In genomic region chr4:41465135-41465761, GRCh38 we compare ENCODE assay signal across 23 cellular contexts.
"Had no signal": no experiment of that assay in that cellular context is flagged by ENCODE, and none has a peak within 500 bp of the region (broad histone marks: within the 10 kb centered on the region; RNA-seq: fewer than 3 reads in every experiment).

No MANE protein-coding gene starts in this region.

- H3K27me3 ChIP-seq: ascending aorta, heart left ventricle, right lobe of liver, testis, transverse colon had no signal

- DNase-seq: activated CD4-positive, alpha-beta T cell treated with anti-CD3 and anti-CD28 coated beads for 48 hours; activated CD4-positive, alpha-beta T cell treated with anti-CD3 and anti-CD28 coated beads, Interleukin-2, amount 50 U/mL, for 48 hours; activated CD8-positive, alpha-beta memory T cell treated with anti-CD3 and anti-CD28 coated beads for 24 hours; activated gamma-delta T cell; activated naive CD4-positive, alpha-beta T cell treated with anti-CD3 and anti-CD28 coated beads, Interleukin-2, amount 10 ng/mL, durations not matched to agents 7 days and 5 days; activated naive CD8-positive, alpha-beta T cell treated with anti-CD3 and anti-CD28 coated beads, Interleukin-2, amount 10 ng/mL, durations not matched to agents 7 days and 5 days; activated T-cell treated with anti-CD3 and anti-CD28 coated beads, Interleukin-2, amount 50 U/mL, for 1 hour; cortex of kidney; foreskin fibroblast; heart left ventricle; immature natural killer cell; midbrain; naive thymus-derived CD8-positive, alpha-beta T cell; right lobe of liver; stimulated activated CD4-positive, alpha-beta T cell treated with anti-CD3 and anti-CD28 coated beads, Interleukin-2, amount 100 ng/mL, for 48 hours; stimulated activated naive CD4-positive, alpha-beta T cell treated with Interleukin-2 at 50 U/mL for 16 hours; T-helper 9 cell; testis; transverse colon; WERI-Rb-1 had no signal

- ATAC-seq: activated CD4-positive, CD25-positive, alpha-beta regulatory T cell treated with anti-CD3 and anti-CD28 coated beads, Interleukin-2, amount 50 U/mL, for 24 hours; heart left ventricle; naive thymus-derived CD8-positive, alpha-beta T cell; right lobe of liver had no signal

- H3K4me1 ChIP-seq: right lobe of liver, testis, transverse colon had no signal

- H3K27ac ChIP-seq: ascending aorta, cardiac muscle cell, heart left ventricle, right lobe of liver, testis, transverse colon, WERI-Rb-1 had no signal

- H3K4me3 ChIP-seq: ascending aorta, cardiac muscle cell, heart left ventricle, right lobe of liver, testis, transverse colon had no signal

- H3K9me3 ChIP-seq: ascending aorta, heart left ventricle, right lobe of liver, testis, transverse colon had no signal

- H3K36me3 ChIP-seq: ascending aorta, cardiac muscle cell, heart left ventricle, right lobe of liver, transverse colon, WERI-Rb-1 had no signal
